8 cellular contexts compared by ENCODE assay signal in genomic region chr17:64130559-64131001, GRCh38. TPM values are rescaled to one million over a fixed set of nuclear protein-coding genes. Genes with fewer than 3 reads are reported as not detected.
A peak's percentile ranks its signal among the peaks of the same experiment; 100 is the strongest.
DNase-seq lines count a peak whose midpoint lies in the region; ATAC-seq and TF ChIP-seq lines count a peak whose summit lies in the region.

No MANE protein-coding gene starts in this region.

- H3K27ac Mint-ChIP-seq in T-helper 2 cell treated with Interferon-gamma antibody and Interleukin-4, amounts not matched to agents 5 μg/mL and 100 μg/mL, for 36 hours, result peak overlapping the region; percentile 94
- H3K27ac Mint-ChIP-seq in naive B cell, result peak overlapping the region; percentile 56 to 95 (median 89)

- no peaks in the 10 kb centered on the region for H3K27me3 Mint-ChIP-seq in T-helper 2 cell treated with Interferon-gamma antibody and Interleukin-4, amounts not matched to agents 5 μg/mL and 100 μg/mL, for 36 hours (ENCODE audit: low read depth)
- peaks cover 0 to 5% (median 0%) of the 10 kb centered on the region in 3 donors for H3K27me3 Mint-ChIP-seq in naive B cell

- DNase-seq in T-helper 2 cell treated with Interferon-gamma antibody and Interleukin-4, amounts not matched to agents 5 μg/mL and 100 μg/mL, for 36 hours (ENCODE audit: low spot score), result peak; percentile 77
- peak; percentile 56 to 64 (median 60) for DNase-seq in effector memory CD4-positive, alpha-beta T cell
- DNase-seq in naive B cell, result no peak
- peak; percentile 13 for DNase-seq in thoracic aorta (ENCODE audit: low spot score)
- DNase-seq in DMS53 (lab: John Stamatoyannopoulos, UW), result no peak
- no peak for DNase-seq in globus pallidus (ENCODE audit: low spot score)

- ATAC-seq in GM18511 (IDR thresholded peaks at IDR 0.05; ENCODE audit: unreplicated experiment) (peak; percentile 30), HG02884 (IDR thresholded peaks at IDR 0.05; ENCODE audit: unreplicated experiment) (peak; percentile 11), naive B cell (ENCODE audit: low read depth in 2 of 2) (peak; percentile 14 to 15), thoracic aorta (ENCODE audit: insufficient number of reproducible peaks, low FRiP score, low read depth) (peak; percentile 26)

- no peaks in the 10 kb centered on the region for H3K36me3 ChIP-seq in effector memory CD4-positive, alpha-beta T cell (ENCODE audit: control insufficient read depth, insufficient read depth, low read length)
- H3K36me3 ChIP-seq in thoracic aorta, result no peaks in the 10 kb centered on the region

- H3K4me3 Mint-ChIP-seq in T-helper 2 cell treated with Interferon-gamma antibody and Interleukin-4, amounts not matched to agents 5 μg/mL and 100 μg/mL, for 36 hours, result peak overlapping the region; percentile 90
- H3K4me3 Mint-ChIP-seq in naive B cell, result peak overlapping the region; percentile 77 to 92 (median 89)

- peaks cover 28% of the 10 kb centered on the region for H3K36me3 Mint-ChIP-seq in T-helper 2 cell treated with Interferon-gamma antibody and Interleukin-4, amounts not matched to agents 5 μg/mL and 100 μg/mL, for 36 hours (ENCODE audit: low read depth)
- H3K36me3 Mint-ChIP-seq in naive B cell, result no peaks in the 10 kb centered on the region

- no peaks in the 10 kb centered on the region for H3K27me3 ChIP-seq in effector memory CD4-positive, alpha-beta T cell (replicated peaks; ENCODE audit: control insufficient read depth, insufficient read depth, low read length, poor library complexity, severe bottlenecking)
- no peaks in the 10 kb centered on the region for H3K27me3 ChIP-seq in thoracic aorta (replicated peaks; ENCODE audit: insufficient read depth)

- H3K4me1 ChIP-seq in effector memory CD4-positive, alpha-beta T cell (ENCODE audit: control insufficient read depth, insufficient read depth, low read length, poor library complexity, severe bottlenecking), result peaks cover 22% of the 10 kb centered on the region
- peaks cover 11 to 38% of the 10 kb centered on the region in 2 donors for H3K4me1 ChIP-seq in thoracic aorta (ENCODE audit: control insufficient read depth in 1 of 2, low read depth in 2 of 2)

- H3K4me3 ChIP-seq in effector memory CD4-positive, alpha-beta T cell (ENCODE audit: insufficient read depth, low read depth, low read length, poor library complexity, severe bottlenecking), result peak overlapping the region; percentile 45
- peak overlapping the region; percentile 92 for H3K4me3 ChIP-seq in thoracic aorta

- peak overlapping the region; percentile 93 for H3K27ac ChIP-seq in effector memory CD4-positive, alpha-beta T cell (ENCODE audit: insufficient read depth, low read length, poor library complexity, severe bottlenecking)
- peak overlapping the region; percentile 92 to 95 for H3K27ac ChIP-seq in thoracic aorta

- no peaks in the 10 kb centered on the region for H3K9me3 Mint-ChIP-seq in T-helper 2 cell treated with Interferon-gamma antibody and Interleukin-4, amounts not matched to agents 5 μg/mL and 100 μg/mL, for 36 hours
- H3K9me3 Mint-ChIP-seq in naive B cell, result no peaks in the 10 kb centered on the region

- H3K4me1 Mint-ChIP-seq in T-helper 2 cell treated with Interferon-gamma antibody and Interleukin-4, amounts not matched to agents 5 μg/mL and 100 μg/mL, for 36 hours (ENCODE audit: low read depth), result peaks cover 45% of the 10 kb centered on the region
- peaks cover 12 to 16% (median 16%) of the 10 kb centered on the region in 3 donors for H3K4me1 Mint-ChIP-seq in naive B cell

- no peaks in the 10 kb centered on the region for H3K9me3 ChIP-seq in effector memory CD4-positive, alpha-beta T cell (ENCODE audit: control insufficient read depth, low read length)
- no peaks in the 10 kb centered on the region for H3K9me3 ChIP-seq in thoracic aorta

- TF ChIP-seq CTCF in thoracic aorta (IDR thresholded peaks at IDR 0.05), result no peak

RNA-seq across cellular contexts. Expression of gene ERN1, which starts 0.6 kb away (rescaled TPM):
- 1 to 10 TPM; 2.2 to 5.1 (median 4.2) TPM for polyA plus RNA-seq in naive B cell (ENCODE audit: low read depth in 6 of 6)
- 10 to 100 TPM; 13.0 to 22.7 TPM for total RNA-seq in thoracic aorta

Comparison
In these comparisons a context has a peak if more than half of its experiments do, and no peak if none do; other contexts are left out.
1. DNase-seq: peak in T-helper 2 cell treated with Interferon-gamma antibody and Interleukin-4, amounts not matched to agents 5 μg/mL and 100 μg/mL, for 36 hours (single experiment), effector memory CD4-positive, alpha-beta T cell (3 of 3) and thoracic aorta (single experiment); none in naive B cell (single experiment), DMS53 (single experiment) and globus pallidus (single experiment).
2. Peak in every context shown above with its lines, with median percentiles within 50 percentile points of each other: ATAC-seq.